8 cellular contexts compared by ENCODE assay signal in genomic region chr1:11059166-11059989, GRCh38. TPM values are rescaled to one million over a fixed set of nuclear protein-coding genes. Genes with fewer than 3 reads are reported as not detected.
A peak's percentile ranks its signal among the peaks of the same experiment; 100 is the strongest.
DNase-seq lines count a peak whose midpoint lies in the region; ATAC-seq lines count a peak whose summit lies in the region.

No MANE protein-coding gene starts in this region.

- peak; percentile 20 for ATAC-seq in HG03521 (IDR thresholded peaks at IDR 0.05; ENCODE audit: unreplicated experiment)

- H4K20me1 ChIP-seq in BLaER1: peaks cover 21% of the 10 kb centered on the region

- peaks cover 66% of the 10 kb centered on the region for H3K36me3 ChIP-seq in BLaER1

- H3K27ac ChIP-seq in BLaER1: peak overlapping the region; percentile 96

- peaks cover 30% of the 10 kb centered on the region for H3K36me3 Mint-ChIP-seq in activated T-helper 1 cell treated with anti-CD3 and anti-CD28 coated beads, Interleukin-12 subunit alpha, Interleukin-12 subunit beta, Interleukin-2, Interleukin-4 antibody, amounts not matched to agents 30 ng/mL and 10 ng/mL and 1 ng/mL, durations not matched to agents 14 hours and 24 hours and 36 hours (ENCODE audit: low read depth)

- intact Hi-C loops in activated T-helper 1 cell treated with anti-CD3 and anti-CD28 coated beads, Interleukin-12 subunit alpha, Interleukin-12 subunit beta, Interleukin-2, Interleukin-4 antibody, amounts not matched to agents 30 ng/mL and 10 ng/mL and 1 ng/mL, durations not matched to agents 14 hours and 24 hours and 36 hours (cut with micrococcal nuclease): no loop called here

- no peaks in the 10 kb centered on the region for H3K27me3 ChIP-seq in BLaER1

- no peaks in the 10 kb centered on the region for H3K9me3 ChIP-seq in BLaER1

- H3K27ac Mint-ChIP-seq in activated T-helper 1 cell treated with anti-CD3 and anti-CD28 coated beads, Interleukin-12 subunit alpha, Interleukin-12 subunit beta, Interleukin-2, Interleukin-4 antibody, amounts not matched to agents 30 ng/mL and 10 ng/mL and 1 ng/mL, durations not matched to agents 14 hours and 24 hours and 36 hours: peak overlapping the region; percentile 92

- peaks cover 30% of the 10 kb centered on the region for H3K4me1 Mint-ChIP-seq in activated T-helper 1 cell treated with anti-CD3 and anti-CD28 coated beads, Interleukin-12 subunit alpha, Interleukin-12 subunit beta, Interleukin-2, Interleukin-4 antibody, amounts not matched to agents 30 ng/mL and 10 ng/mL and 1 ng/mL, durations not matched to agents 14 hours and 24 hours and 36 hours (ENCODE audit: low read depth)

- in situ Hi-C loops in G401 (cut with HindIII; ENCODE audit: low sequenced_read_pairs): no loop called here

- H3K4me1 ChIP-seq in BLaER1: peaks cover 29% of the 10 kb centered on the region

- H3K27me3 Mint-ChIP-seq in activated T-helper 1 cell treated with anti-CD3 and anti-CD28 coated beads, Interleukin-12 subunit alpha, Interleukin-12 subunit beta, Interleukin-2, Interleukin-4 antibody, amounts not matched to agents 30 ng/mL and 10 ng/mL and 1 ng/mL, durations not matched to agents 14 hours and 24 hours and 36 hours (ENCODE audit: insufficient read depth): no peaks in the 10 kb centered on the region

- peak overlapping the region; percentile 93 for H3K4me2 ChIP-seq in BLaER1

- no peaks in the 10 kb centered on the region for H3K9me3 Mint-ChIP-seq in activated T-helper 1 cell treated with anti-CD3 and anti-CD28 coated beads, Interleukin-12 subunit alpha, Interleukin-12 subunit beta, Interleukin-2, Interleukin-4 antibody, amounts not matched to agents 30 ng/mL and 10 ng/mL and 1 ng/mL, durations not matched to agents 14 hours and 24 hours and 36 hours

- peak overlapping the region; percentile 97 for H3K9ac ChIP-seq in BLaER1

- H3K4me3 ChIP-seq in BLaER1: peak overlapping the region; percentile 100
- H3K4me3 ChIP-seq in iPS-11a (ENCODE audit: low read depth, low read length): peak overlapping the region; percentile 79

- peak; percentile 53 for DNase-seq in GM19238 (ENCODE audit: insufficient read length, low spot score)
- DNase-seq in activated T-helper 1 cell treated with anti-CD3 and anti-CD28 coated beads, Interleukin-12 subunit alpha, Interleukin-12 subunit beta, Interleukin-2, Interleukin-4 antibody, amounts not matched to agents 30 ng/mL and 10 ng/mL and 1 ng/mL, durations not matched to agents 14 hours and 24 hours and 36 hours (ENCODE audit: low spot score): peak; percentile 26
- peak; percentile 41 for DNase-seq in stimulated activated CD4-positive, alpha-beta T cell treated with anti-CD3 and anti-CD28 coated beads, Interleukin-4, amount 100 ng/mL, for 1 hour
- no peak for DNase-seq in NCI-H187 (lab: John Stamatoyannopoulos, UW)
- DNase-seq in G401 (ENCODE audit: low spot score): no peak

- peak overlapping the region; percentile 95 for H3K4me3 Mint-ChIP-seq in activated T-helper 1 cell treated with anti-CD3 and anti-CD28 coated beads, Interleukin-12 subunit alpha, Interleukin-12 subunit beta, Interleukin-2, Interleukin-4 antibody, amounts not matched to agents 30 ng/mL and 10 ng/mL and 1 ng/mL, durations not matched to agents 14 hours and 24 hours and 36 hours

RNA-seq across cellular contexts. Expression of gene SRM, which starts 0.4 kb away (rescaled TPM):
- 306 and 332 TPM in 2 replicates for total RNA-seq in activated T-helper 1 cell treated with anti-CD3 and anti-CD28 coated beads, Interleukin-12 subunit alpha, Interleukin-12 subunit beta, Interleukin-2, Interleukin-4 antibody, amounts not matched to agents 30 ng/mL and 10 ng/mL and 1 ng/mL, durations not matched to agents 14 hours and 24 hours and 36 hours
- 12.1 and 24.3 TPM in 2 replicates for total RNA-seq in G401 (2014; rRNA removed; shearing (Covaris generic))

RNA-seq across cellular contexts. Expression of gene MASP2, which starts 12.3 kb away (rescaled TPM):
- 0.15 and 0.57 TPM in 2 replicates for total RNA-seq in activated T-helper 1 cell treated with anti-CD3 and anti-CD28 coated beads, Interleukin-12 subunit alpha, Interleukin-12 subunit beta, Interleukin-2, Interleukin-4 antibody, amounts not matched to agents 30 ng/mL and 10 ng/mL and 1 ng/mL, durations not matched to agents 14 hours and 24 hours and 36 hours
- not detected in 2 replicates for total RNA-seq in G401 (2014; rRNA removed; shearing (Covaris generic))

RNA-seq across cellular contexts. Expression of gene EXOSC10, which starts 40.3 kb away (rescaled TPM):
- total RNA-seq in activated T-helper 1 cell treated with anti-CD3 and anti-CD28 coated beads, Interleukin-12 subunit alpha, Interleukin-12 subunit beta, Interleukin-2, Interleukin-4 antibody, amounts not matched to agents 30 ng/mL and 10 ng/mL and 1 ng/mL, durations not matched to agents 14 hours and 24 hours and 36 hours: 93.5 and 103 TPM in 2 replicates
- 42.5 and 61.7 TPM in 2 replicates for total RNA-seq in G401 (2014; rRNA removed; shearing (Covaris generic))

RNA-seq across cellular contexts. Expression of gene TARDBP, which starts 46.9 kb away (rescaled TPM):
- 197 TPM in 2 replicates for total RNA-seq in activated T-helper 1 cell treated with anti-CD3 and anti-CD28 coated beads, Interleukin-12 subunit alpha, Interleukin-12 subunit beta, Interleukin-2, Interleukin-4 antibody, amounts not matched to agents 30 ng/mL and 10 ng/mL and 1 ng/mL, durations not matched to agents 14 hours and 24 hours and 36 hours
- total RNA-seq in G401 (2014; rRNA removed; shearing (Covaris generic)): 31.6 and 70.3 TPM in 2 replicates

Comparison
In these comparisons a context has a peak if more than half of its experiments do, and no peak if none do; other contexts are left out.
1. DNase-seq: peak in GM19238 (single experiment), activated T-helper 1 cell treated with anti-CD3 and anti-CD28 coated beads, Interleukin-12 subunit alpha, Interleukin-12 subunit beta, Interleukin-2, Interleukin-4 antibody, amounts not matched to agents 30 ng/mL and 10 ng/mL and 1 ng/mL, durations not matched to agents 14 hours and 24 hours and 36 hours (single experiment) and stimulated activated CD4-positive, alpha-beta T cell treated with anti-CD3 and anti-CD28 coated beads, Interleukin-4, amount 100 ng/mL, for 1 hour (single experiment); none in NCI-H187 (0 of 2) and G401 (single experiment).
2. RNA of gene SRM, which starts 0.4 kb away (total RNA-seq): 306 to 332 TPM in activated T-helper 1 cell treated with anti-CD3 and anti-CD28 coated beads, Interleukin-12 subunit alpha, Interleukin-12 subunit beta, Interleukin-2, Interleukin-4 antibody, amounts not matched to agents 30 ng/mL and 10 ng/mL and 1 ng/mL, durations not matched to agents 14 hours and 24 hours and 36 hours; 12.1 to 24.3 TPM in G401; every median in the first group is over 10 times any median in the second.